In the genomic region with DNA sequence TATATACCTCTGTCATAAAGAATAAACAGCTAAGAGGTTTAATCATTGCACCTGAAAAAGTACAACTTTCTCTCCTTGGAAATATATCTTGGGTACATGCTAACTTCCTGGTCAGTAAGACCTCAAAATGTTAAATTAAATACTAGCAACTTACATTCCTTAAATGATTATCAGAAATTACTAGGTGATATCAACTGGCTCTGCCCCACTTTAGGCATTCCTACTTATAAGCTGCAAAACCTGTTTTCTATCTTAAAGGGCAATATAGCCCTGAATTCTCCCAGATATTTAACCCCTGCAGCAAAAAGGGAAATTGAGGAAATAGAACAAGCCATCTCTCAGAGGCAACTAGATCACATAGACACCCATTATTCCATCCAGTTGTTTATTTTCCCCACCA, we compare ENCODE assay signal across 1 cellular context.
TF ChIP-seq lines count a peak whose summit lies in the region.

No MANE protein-coding gene starts in this region.

TF ChIP-seq in H1, 55 proteins besides CTCF, POLR2A, EP300 and RAD21:
- no peak for TF ChIP-seq RFX5 (IDR thresholded peaks at IDR 0.05; ENCODE audit: borderline replicate concordance, low read depth, low read length)
- TF ChIP-seq ZNF274 (IDR thresholded peaks at IDR 0.05; ENCODE audit: borderline replicate concordance, extremely low read depth, low read length): no peak
- no peak for TF ChIP-seq TCF12 (IDR thresholded peaks at IDR 0.05; ENCODE audit: low read depth, low read length)
- no peak for TF ChIP-seq SIN3A (conservative IDR thresholded peaks at IDR 0.05 in 1 of 2, IDR thresholded peaks at IDR 0.05 in 1 of 2; ENCODE audit: low read depth in 1 of 2, low read length in 2 of 2)
- TF ChIP-seq GABPA (IDR thresholded peaks at IDR 0.05; ENCODE audit: borderline replicate concordance, insufficient read depth, low read length): no peak
- TF ChIP-seq POU5F1 (IDR thresholded peaks at IDR 0.05; ENCODE audit: low read depth, low read length): no peak
- no peak for TF ChIP-seq KDM1A (IDR thresholded peaks at IDR 0.05; ENCODE audit: borderline replicate concordance, low read length)
- TF ChIP-seq BCL11A (IDR thresholded peaks at IDR 0.05; ENCODE audit: low read depth in 2 of 2, low read length in 2 of 2): no peak
- no peak for TF ChIP-seq TEAD4 (IDR thresholded peaks at IDR 0.05; ENCODE audit: low read depth, low read length)
- no peak for TF ChIP-seq RNF2 (IDR thresholded peaks at IDR 0.05; ENCODE audit: borderline replicate concordance, low read depth, low read length, missing control alignments, poor library complexity, severe bottlenecking)
- TF ChIP-seq HDAC6 (IDR thresholded peaks at IDR 0.05; ENCODE audit: low read depth, low read length): no peak
